Comparison of ENCODE assay signal across 20 cellular contexts in the genomic region with DNA sequence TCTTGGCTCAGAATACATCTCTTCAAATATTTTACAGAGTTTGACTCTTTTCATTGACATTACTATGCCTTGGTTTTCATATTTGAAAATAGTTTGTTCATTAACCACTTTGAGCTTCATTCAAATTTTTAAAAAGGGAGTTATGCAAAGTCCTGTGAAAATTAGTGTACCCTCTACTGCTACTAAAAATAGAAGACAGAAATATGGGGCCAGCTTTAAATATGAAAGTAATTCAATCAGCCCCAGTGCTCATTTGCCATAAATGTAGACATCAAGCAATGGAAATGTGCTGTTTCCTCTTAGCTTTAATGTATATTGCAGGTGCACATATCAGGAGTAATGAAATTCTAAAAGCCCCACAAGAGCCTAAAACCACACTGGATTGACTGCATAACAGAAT.
"Had no signal": no experiment of that assay in that cellular context is flagged by ENCODE, and none has a peak within 500 bp of the region (broad histone marks: within the 10 kb centered on the region; RNA-seq: fewer than 3 reads in every experiment).

No MANE protein-coding gene starts in this region.

- H3K4me3 ChIP-seq: colonic mucosa, esophagus squamous epithelium, gastrocnemius medialis, heart right ventricle, left lung, lower lobe of right lung had no signal

- H3K27me3 Mint-ChIP-seq: dendritic cell treated with granulocyte-macrophage colony-stimulating factor and Interleukin-4, amounts not matched to agents 40 ng/mL and 50 ng/mL, for 4 days; effector memory CD8-positive, alpha-beta T cell; naive thymus-derived CD4-positive, alpha-beta T cell had no signal

- H3K27ac ChIP-seq: colonic mucosa, esophagus squamous epithelium, gastrocnemius medialis, heart right ventricle, left lung, lower lobe of right lung had no signal

- H3K36me3 Mint-ChIP-seq: naive thymus-derived CD4-positive, alpha-beta T cell had no signal

- H3K27me3 ChIP-seq: colonic mucosa, esophagus squamous epithelium, gastrocnemius medialis, heart right ventricle, left lung had no signal

- H3K27ac Mint-ChIP-seq: dendritic cell treated with granulocyte-macrophage colony-stimulating factor and Interleukin-4, amounts not matched to agents 40 ng/mL and 50 ng/mL, for 4 days; effector memory CD8-positive, alpha-beta T cell; naive thymus-derived CD4-positive, alpha-beta T cell had no signal

- H3K4me1 ChIP-seq: colonic mucosa, esophagus squamous epithelium, left lung, lower lobe of right lung had no signal

- H3K9me3 ChIP-seq: colonic mucosa, gastrocnemius medialis, lower lobe of right lung had no signal

- H3K36me3 ChIP-seq: colonic mucosa, esophagus squamous epithelium, gastrocnemius medialis, heart right ventricle, left lung, lower lobe of right lung had no signal

- ATAC-seq: effector memory CD8-positive, alpha-beta T cell; gastrocnemius medialis; heart right ventricle; left cardiac atrium; left lung; left ventricle myocardium superior; lower lobe of right lung; naive thymus-derived CD4-positive, alpha-beta T cell had no signal

- H3K4me3 Mint-ChIP-seq: dendritic cell treated with granulocyte-macrophage colony-stimulating factor and Interleukin-4, amounts not matched to agents 40 ng/mL and 50 ng/mL, for 4 days; effector memory CD8-positive, alpha-beta T cell; naive thymus-derived CD4-positive, alpha-beta T cell had no signal

- DNase-seq: colonic mucosa; cortex of kidney; effector CD8-positive, alpha-beta T cell; effector memory CD8-positive, alpha-beta T cell; esophagus squamous epithelium; foreskin fibroblast; foreskin melanocyte; gastrocnemius medialis; glutamatergic neuron; head of caudate nucleus; heart right ventricle; hippocampal formation; left cardiac atrium; left lung; left ventricle myocardium superior; lower lobe of right lung; mesenchymal stem cell; midbrain; naive thymus-derived CD4-positive, alpha-beta T cell had no signal
